Comparison of ENCODE assay signal across 9 cellular contexts in the genomic region with DNA sequence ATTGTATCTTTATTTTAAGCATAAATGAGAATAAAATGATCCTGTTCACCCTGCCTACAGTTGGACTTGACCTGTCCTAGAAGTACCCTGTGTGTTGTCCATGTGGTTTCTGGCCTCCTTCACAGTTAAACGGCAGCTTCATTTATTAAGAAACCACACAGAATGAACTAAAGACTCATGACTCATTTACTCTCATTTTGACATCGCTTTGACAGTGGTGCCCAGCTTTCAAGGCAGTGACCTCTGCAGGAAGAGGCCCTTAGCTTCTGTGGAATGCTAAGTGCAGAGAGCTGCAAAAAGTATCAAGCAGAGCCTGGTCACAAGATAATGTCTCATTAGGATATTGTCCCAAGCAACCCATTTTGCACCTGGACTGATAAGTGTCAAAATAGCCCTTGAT.
A peak's percentile ranks its signal among the peaks of the same experiment; 100 is the strongest.
DNase-seq lines count a peak whose midpoint lies in the region; ATAC-seq and TF ChIP-seq lines count a peak whose summit lies in the region.
"Had no signal": no experiment of that assay in that cellular context is flagged by ENCODE, and none has a peak within 500 bp of the region (broad histone marks: within the 10 kb centered on the region; RNA-seq: fewer than 3 reads in every experiment).

No MANE protein-coding gene starts in this region.

- peak overlapping the region; percentile 30 for H3K4me3 Mint-ChIP-seq in activated T-helper 1 cell treated with anti-CD3 and anti-CD28 coated beads, Interleukin-12 subunit alpha, Interleukin-12 subunit beta, Interleukin-2, Interleukin-4 antibody, amounts not matched to agents 30 ng/mL and 10 ng/mL and 1 ng/mL, durations not matched to agents 14 hours and 24 hours and 36 hours

- no peak for DNase-seq in activated T-helper 1 cell treated with anti-CD3 and anti-CD28 coated beads, Interleukin-12 subunit alpha, Interleukin-12 subunit beta, Interleukin-2, Interleukin-4 antibody, amounts not matched to agents 30 ng/mL and 10 ng/mL and 1 ng/mL, durations not matched to agents 14 hours and 24 hours and 36 hours (ENCODE audit: low spot score)
- no peak for DNase-seq in right lobe of liver
- DNase-seq in occipital lobe (lab: John Stamatoyannopoulos, UW), result no peak

- H3K9me3 ChIP-seq in right lobe of liver, result no peaks in the 10 kb centered on the region

- no peak overlapping the region for H3K4me3 ChIP-seq in right lobe of liver
- H3K4me3 ChIP-seq: SK-N-MC had no signal

- H3K27ac ChIP-seq in right lobe of liver, result no peak overlapping the region

- H3K9me3 Mint-ChIP-seq in activated T-helper 1 cell treated with anti-CD3 and anti-CD28 coated beads, Interleukin-12 subunit alpha, Interleukin-12 subunit beta, Interleukin-2, Interleukin-4 antibody, amounts not matched to agents 30 ng/mL and 10 ng/mL and 1 ng/mL, durations not matched to agents 14 hours and 24 hours and 36 hours, result no peaks in the 10 kb centered on the region

- H3K36me3 Mint-ChIP-seq in activated T-helper 1 cell treated with anti-CD3 and anti-CD28 coated beads, Interleukin-12 subunit alpha, Interleukin-12 subunit beta, Interleukin-2, Interleukin-4 antibody, amounts not matched to agents 30 ng/mL and 10 ng/mL and 1 ng/mL, durations not matched to agents 14 hours and 24 hours and 36 hours (ENCODE audit: low read depth), result peaks cover 16% of the 10 kb centered on the region

- TF ChIP-seq CTCF in right lobe of liver (IDR thresholded peaks at IDR 0.05), result no peak

- WGBS in right lobe of liver (ENCODE audit: insufficient coverage, low coverage, low lambda C conversion rate, missing lambda C conversion rate), result 44% methylated on average over 2 of the region's 2 CpGs

- H3K27ac Mint-ChIP-seq in activated T-helper 1 cell treated with anti-CD3 and anti-CD28 coated beads, Interleukin-12 subunit alpha, Interleukin-12 subunit beta, Interleukin-2, Interleukin-4 antibody, amounts not matched to agents 30 ng/mL and 10 ng/mL and 1 ng/mL, durations not matched to agents 14 hours and 24 hours and 36 hours, result peak overlapping the region; percentile 71

- H3K4me1 Mint-ChIP-seq in activated T-helper 1 cell treated with anti-CD3 and anti-CD28 coated beads, Interleukin-12 subunit alpha, Interleukin-12 subunit beta, Interleukin-2, Interleukin-4 antibody, amounts not matched to agents 30 ng/mL and 10 ng/mL and 1 ng/mL, durations not matched to agents 14 hours and 24 hours and 36 hours (ENCODE audit: low read depth), result peaks cover 26% of the 10 kb centered on the region

- peaks cover 0 to 18% (median 6%) of the 10 kb centered on the region in 4 donors for H3K36me3 ChIP-seq in right lobe of liver

- TF ChIP-seq POLR2A in right lobe of liver (IDR thresholded peaks at IDR 0.05), result no peak

- intact Hi-C loops in activated T-helper 1 cell treated with anti-CD3 and anti-CD28 coated beads, Interleukin-12 subunit alpha, Interleukin-12 subunit beta, Interleukin-2, Interleukin-4 antibody, amounts not matched to agents 30 ng/mL and 10 ng/mL and 1 ng/mL, durations not matched to agents 14 hours and 24 hours and 36 hours (cut with micrococcal nuclease), result loop anchor here (1.0 kb wide), 1 partner anchor 93 kb away; a partner anchor contains a TSS
- intact Hi-C loops in right lobe of liver (cut with DNase I), result no loop called here

- no peaks in the 10 kb centered on the region for H3K4me1 ChIP-seq in right lobe of liver

- H3K27me3 ChIP-seq in right lobe of liver, result no peaks in the 10 kb centered on the region

- H3K27me3 Mint-ChIP-seq in activated T-helper 1 cell treated with anti-CD3 and anti-CD28 coated beads, Interleukin-12 subunit alpha, Interleukin-12 subunit beta, Interleukin-2, Interleukin-4 antibody, amounts not matched to agents 30 ng/mL and 10 ng/mL and 1 ng/mL, durations not matched to agents 14 hours and 24 hours and 36 hours (ENCODE audit: insufficient read depth), result no peaks in the 10 kb centered on the region

- ATAC-seq in GM18520 (IDR thresholded peaks at IDR 0.05; ENCODE audit: unreplicated experiment) (peak; percentile 88), HG03103 (IDR thresholded peaks at IDR 0.05; ENCODE audit: low read depth, unreplicated experiment) (peak; percentile 69), right lobe of liver (peak; percentile 19 to 29 (median 27)), GM21367 (IDR thresholded peaks at IDR 0.05; ENCODE audit: unreplicated experiment) (no peak), GM19455 (IDR thresholded peaks at IDR 0.05; ENCODE audit: unreplicated experiment) (no peak), HG03280 (IDR thresholded peaks at IDR 0.05; ENCODE audit: unreplicated experiment) (no peak)

Comparison
In these comparisons a context has a peak if more than half of its experiments do, and no peak if none do; other contexts are left out.
1. ATAC-seq: peak in GM18520 (single experiment), HG03103 (single experiment) and right lobe of liver (4 of 4); none in GM21367 (single experiment), GM19455 (single experiment) and HG03280 (single experiment).